In genomic region chr15:70319466-70319865, GRCh38 we compare ENCODE assay signal across 9 cellular contexts.
DNase-seq lines count a peak whose midpoint lies in the region; ATAC-seq and TF ChIP-seq lines count a peak whose summit lies in the region.
"Had no signal": no experiment of that assay in that cellular context is flagged by ENCODE, and none has a peak within 500 bp of the region (broad histone marks: within the 10 kb centered on the region; RNA-seq: fewer than 3 reads in every experiment).

No MANE protein-coding gene starts in this region.

- ATAC-seq in GM21529 (IDR thresholded peaks at IDR 0.05; ENCODE audit: unreplicated experiment) (peak; percentile 81), HG03442 (IDR thresholded peaks at IDR 0.05; ENCODE audit: unreplicated experiment) (peak; percentile 78)

- H3K27me3 Mint-ChIP-seq in activated T-helper 1 cell treated with anti-CD3 and anti-CD28 coated beads, Interleukin-12 subunit alpha, Interleukin-12 subunit beta, Interleukin-2, Interleukin-4 antibody, amounts not matched to agents 30 ng/mL and 10 ng/mL and 1 ng/mL, durations not matched to agents 14 hours and 24 hours and 36 hours (ENCODE audit: insufficient read depth) = peaks cover 12% of the 10 kb centered on the region

- H3K4me3 ChIP-seq in BE2C (ENCODE audit: low read depth, low read length) = no peak overlapping the region

- peaks cover 18% of the 10 kb centered on the region for H3K4me1 ChIP-seq in BE2C

- no peaks in the 10 kb centered on the region for H3K27me3 ChIP-seq in BE2C

- H3K36me3 ChIP-seq in BE2C = no peaks in the 10 kb centered on the region

- no peak overlapping the region for H3K27ac Mint-ChIP-seq in activated T-helper 1 cell treated with anti-CD3 and anti-CD28 coated beads, Interleukin-12 subunit alpha, Interleukin-12 subunit beta, Interleukin-2, Interleukin-4 antibody, amounts not matched to agents 30 ng/mL and 10 ng/mL and 1 ng/mL, durations not matched to agents 14 hours and 24 hours and 36 hours

- DNase-seq in GM13977 (ENCODE audit: low spot score) (peak; percentile 60), medulla oblongata (ENCODE audit: extremely low spot score) (peak; percentile 71), BE2C (no peak), GOT3 (lab: John Stamatoyannopoulos, UW) (no peak), T-helper 2 cell (no peak)
- DNase-seq in activated T-helper 1 cell treated with anti-CD3 and anti-CD28 coated beads, Interleukin-12 subunit alpha, Interleukin-12 subunit beta, Interleukin-2, Interleukin-4 antibody, amounts not matched to agents 30 ng/mL and 10 ng/mL and 1 ng/mL, durations not matched to agents 14 hours and 24 hours and 36 hours (ENCODE audit: low spot score) = no peak
- DNase-seq: left cardiac atrium had no signal

- no peak overlapping the region for H3K4me3 Mint-ChIP-seq in activated T-helper 1 cell treated with anti-CD3 and anti-CD28 coated beads, Interleukin-12 subunit alpha, Interleukin-12 subunit beta, Interleukin-2, Interleukin-4 antibody, amounts not matched to agents 30 ng/mL and 10 ng/mL and 1 ng/mL, durations not matched to agents 14 hours and 24 hours and 36 hours

- H3K9me3 ChIP-seq in BE2C = no peaks in the 10 kb centered on the region

- TF ChIP-seq CTCF in GM13977 (IDR thresholded peaks at IDR 0.05; ENCODE audit: extremely low read depth, insufficient read depth, missing control alignments) (no peak), BE2C (IDR thresholded peaks at IDR 0.05; ENCODE audit: low read depth, low read length) (no peak)

- no peaks in the 10 kb centered on the region for H3K36me3 Mint-ChIP-seq in activated T-helper 1 cell treated with anti-CD3 and anti-CD28 coated beads, Interleukin-12 subunit alpha, Interleukin-12 subunit beta, Interleukin-2, Interleukin-4 antibody, amounts not matched to agents 30 ng/mL and 10 ng/mL and 1 ng/mL, durations not matched to agents 14 hours and 24 hours and 36 hours (ENCODE audit: low read depth)

- in situ Hi-C loops in GM13977 (cut with MboI; ENCODE audit: low pct_unique_long_range_greater_than_20kb, low sequenced_read_pairs, unreplicated experiment) = no loop called here

- intact Hi-C loops in activated T-helper 1 cell treated with anti-CD3 and anti-CD28 coated beads, Interleukin-12 subunit alpha, Interleukin-12 subunit beta, Interleukin-2, Interleukin-4 antibody, amounts not matched to agents 30 ng/mL and 10 ng/mL and 1 ng/mL, durations not matched to agents 14 hours and 24 hours and 36 hours (cut with micrococcal nuclease) = no loop called here

- no peaks in the 10 kb centered on the region for H3K4me1 Mint-ChIP-seq in activated T-helper 1 cell treated with anti-CD3 and anti-CD28 coated beads, Interleukin-12 subunit alpha, Interleukin-12 subunit beta, Interleukin-2, Interleukin-4 antibody, amounts not matched to agents 30 ng/mL and 10 ng/mL and 1 ng/mL, durations not matched to agents 14 hours and 24 hours and 36 hours (ENCODE audit: low read depth)

- no peaks in the 10 kb centered on the region for H3K9me3 Mint-ChIP-seq in activated T-helper 1 cell treated with anti-CD3 and anti-CD28 coated beads, Interleukin-12 subunit alpha, Interleukin-12 subunit beta, Interleukin-2, Interleukin-4 antibody, amounts not matched to agents 30 ng/mL and 10 ng/mL and 1 ng/mL, durations not matched to agents 14 hours and 24 hours and 36 hours

Comparison
In these comparisons a context has a peak if more than half of its experiments do, and no peak if none do; other contexts are left out.
1. DNase-seq: peak in GM13977 (single experiment) and medulla oblongata (single experiment); none in BE2C (single experiment), GOT3 (single experiment), T-helper 2 cell (0 of 5) and activated T-helper 1 cell treated with anti-CD3 and anti-CD28 coated beads, Interleukin-12 subunit alpha, Interleukin-12 subunit beta, Interleukin-2, Interleukin-4 antibody, amounts not matched to agents 30 ng/mL and 10 ng/mL and 1 ng/mL, durations not matched to agents 14 hours and 24 hours and 36 hours (single experiment).